In the genomic region with DNA sequence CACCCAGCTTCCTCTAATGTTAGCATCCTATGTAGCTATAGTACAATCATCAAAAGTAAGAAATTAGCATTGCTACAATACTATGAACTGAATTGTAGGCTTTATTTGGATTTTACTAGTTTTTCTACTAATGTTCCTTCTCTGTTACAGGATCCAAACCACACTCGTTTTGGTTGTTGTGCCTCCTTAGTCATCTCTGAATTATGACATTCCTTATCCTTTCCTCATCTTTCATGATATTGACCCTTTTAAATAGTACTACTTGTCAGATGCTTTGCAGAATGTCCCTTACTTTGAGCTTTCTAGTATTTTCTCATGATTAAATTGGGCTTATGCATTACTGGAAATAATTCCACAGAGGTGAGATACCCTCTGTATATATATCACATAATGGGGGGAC, we compare ENCODE assay signal across 31 cellular contexts.
DNase-seq lines count a peak whose midpoint lies in the region; ATAC-seq and TF ChIP-seq lines count a peak whose summit lies in the region.
"Had no signal": no experiment of that assay in that cellular context is flagged by ENCODE, and none has a peak within 500 bp of the region (broad histone marks: within the 10 kb centered on the region; RNA-seq: fewer than 3 reads in every experiment).

No MANE protein-coding gene starts in this region.

- POLR2A ChIA-PET in GM10248 (lab: Yijun Ruan, JAX) = no interaction called here

- no peaks in the 10 kb centered on the region for H3K36me3 ChIP-seq in brain microvascular endothelial cell (replicated peaks)
- no peaks in the 10 kb centered on the region for H3K36me3 ChIP-seq in psoas muscle (ENCODE audit: insufficient read depth in 1 of 2, low read depth in 1 of 2)
- H3K36me3 ChIP-seq: BE2C, cardiac muscle cell, esophagus muscularis mucosa, stomach, tibial artery had no signal

- H3K27me3 ChIP-seq in brain microvascular endothelial cell (replicated peaks) (no peaks in the 10 kb centered on the region), psoas muscle (ENCODE audit: insufficient read depth in 3 of 3, low read length in 2 of 3) (no peaks in the 10 kb centered on the region)
- H3K27me3 ChIP-seq: BE2C, cardiac muscle cell, esophagus muscularis mucosa, tibial artery had no signal

- H3K4me1 ChIP-seq in psoas muscle = no peaks in the 10 kb centered on the region
- H3K4me1 ChIP-seq: A549, esophagus muscularis mucosa, stomach, tibial artery had no signal

- DNase-seq in AG10803 (ENCODE audit: low read depth) (peak; percentile 16), HS-27A (ENCODE audit: low read depth) (peak; percentile 5), brain microvascular endothelial cell (peak; percentile 4), foreskin melanocyte (peak; percentile 3), GM10248 (ENCODE audit: extremely low spot score) (no peak), D341Med (ENCODE audit: low spot score) (no peak), psoas muscle (no peak)
- DNase-seq: activated CD4-positive, alpha-beta T cell treated with anti-CD3 and anti-CD28 coated beads, Interleukin-2, amount 50 U/mL, for 48 hours; activated CD4-positive, CD25-positive, alpha-beta regulatory T cell; activated naive CD4-positive, alpha-beta T cell treated with anti-CD3 and anti-CD28 coated beads, Interleukin-2, amount 10 ng/mL, durations not matched to agents 7 days and 5 days; amygdala; DMS53; effector memory CD8-positive, alpha-beta T cell; Kasumi-1; mucosa of descending colon; NCI-H1048; NCI-H187; NCI-H2171 treated with DMSO at 0.1 percent for 48 hours; NCI-H524 treated with DMSO at 0.1 percent for 48 hours; retina; stimulated activated CD4-positive, alpha-beta T cell treated with anti-CD3 and anti-CD28 coated beads, Interleukin-2, amount 100 ng/mL, for 24 hours; stomach; T-helper 1 cell; tibial artery had no signal

- in situ Hi-C loops in brain microvascular endothelial cell (cut with HindIII; ENCODE audit: low pct_ligation_motif_present, low sequenced_read_pairs) = no loop called here

- CTCF ChIA-PET in GM10248 (lab: Yijun Ruan, JAX) = no interaction called here

- TF ChIP-seq CTCF in AG10803 (conservative IDR thresholded peaks at IDR 0.05; ENCODE audit: low read length) = no peak
- TF ChIP-seq CTCF in brain microvascular endothelial cell (IDR thresholded peaks at IDR 0.05; ENCODE audit: low read depth, low read length, missing control alignments) = no peak
- TF ChIP-seq CTCF in GM10248 (IDR thresholded peaks at IDR 0.05; ENCODE audit: control extremely low read depth, extremely low read depth, low read depth, missing control alignments) = no peak
- no peak for TF ChIP-seq CTCF in psoas muscle (IDR thresholded peaks at IDR 0.05)

- H3K4me3 ChIP-seq in AG10803 (ENCODE audit: low read length) = no peak overlapping the region
- H3K4me3 ChIP-seq in brain microvascular endothelial cell (ENCODE audit: low read depth, low read length) = no peak overlapping the region
- H3K4me3 ChIP-seq in psoas muscle = no peak overlapping the region
- H3K4me3 ChIP-seq: A549, cardiac muscle cell, coronary artery, esophagus muscularis mucosa, lung, mucosa of descending colon, stomach, tibial artery had no signal

- 20 to 28% (median 21%) methylated on average over 1 of the region's 1 CpG for WGBS in psoas muscle, 3 donors

- no peak for ATAC-seq in GM19395 (IDR thresholded peaks at IDR 0.05; ENCODE audit: unreplicated experiment)
- ATAC-seq in psoas muscle = no peak
- ATAC-seq: A549; effector memory CD8-positive, alpha-beta T cell; mucosa of descending colon had no signal

- intact Hi-C loops in psoas muscle (cut with DNase I) = no loop called here

- no peaks in the 10 kb centered on the region for H3K9me3 ChIP-seq in psoas muscle
- H3K9me3 ChIP-seq: A549, BE2C, mucosa of descending colon had no signal

- H3K27ac ChIP-seq in brain microvascular endothelial cell = no peak overlapping the region
- H3K27ac ChIP-seq in psoas muscle = no peak overlapping the region
- H3K27ac ChIP-seq: A549, cardiac muscle cell, coronary artery, esophagus muscularis mucosa, stomach, tibial artery had no signal

Comparison
In these comparisons a context has a peak if more than half of its experiments do, and no peak if none do; other contexts are left out.
1. DNase-seq: peak in AG10803 (single experiment), HS-27A (single experiment), brain microvascular endothelial cell (single experiment) and foreskin melanocyte (single experiment); none in GM10248 (single experiment), D341Med (single experiment) and psoas muscle (0 of 2).